In genomic region chr19:16021796-16022195, GRCh38 we compare ENCODE assay signal across 26 cellular contexts.
"Had no signal": no experiment of that assay in that cellular context is flagged by ENCODE, and none has a peak within 500 bp of the region (broad histone marks: within the 10 kb centered on the region; RNA-seq: fewer than 3 reads in every experiment).

No MANE protein-coding gene starts in this region.

- H3K9me3 ChIP-seq: adrenal gland, body of pancreas, colonic mucosa, esophagus squamous epithelium, gastroesophageal sphincter, heart right ventricle had no signal

- H3K27me3 ChIP-seq: adrenal gland, body of pancreas, colonic mucosa had no signal

- H3K36me3 ChIP-seq: adrenal gland, colonic mucosa, esophagus squamous epithelium, gastroesophageal sphincter, heart right ventricle had no signal

- DNase-seq: activated CD4-positive, alpha-beta T cell treated with anti-CD3 and anti-CD28 coated beads for 4 hours; activated CD4-positive, alpha-beta T cell treated with anti-CD3 and anti-CD28 coated beads, Interleukin-2, amount 10 ng/mL, durations not matched to agents 7 days and 5 days; activated CD4-positive, alpha-beta T cell treated with anti-CD3 and anti-CD28 coated beads, Interleukin-2, amount 50 U/mL, for 48 hours; activated CD4-positive, CD25-positive, alpha-beta regulatory T cell; activated CD4-positive, CD25-positive, alpha-beta regulatory T cell treated with anti-CD3 and anti-CD28 coated beads, Interleukin-2, amount 50 U/mL, for 72 hours; activated CD8-positive, alpha-beta memory T cell treated with anti-CD3 and anti-CD28 coated beads, Interleukin-2, amount 10 ng/mL, durations not matched to agents 7 days and 5 days; activated CD8-positive, alpha-beta memory T cell treated with anti-CD3 and anti-CD28 coated beads, Interleukin-2, amount 50 U/mL, for 4 hours; activated CD8-positive, alpha-beta T cell treated with anti-CD3 and anti-CD28 coated beads, Interleukin-2, amount 10 ng/mL, durations not matched to agents 7 days and 5 days; activated naive CD4-positive, alpha-beta T cell treated with anti-CD3 and anti-CD28 coated beads for 36 hours; activated naive CD8-positive, alpha-beta T cell treated with anti-CD3 and anti-CD28 coated beads for 36 hours; activated naive CD8-positive, alpha-beta T cell treated with anti-CD3 and anti-CD28 coated beads, Interleukin-2, amount 50 U/mL, for 24 hours; activated T-cell treated with anti-CD3 and anti-CD28 coated beads, Interleukin-2, amount 50 U/mL, for 72 hours; adrenal gland; amygdala; body of pancreas; caudate nucleus; colonic mucosa; effector CD8-positive, alpha-beta T cell; esophagus squamous epithelium; foreskin melanocyte; heart right ventricle; T-helper 1 cell; T-helper 17 cell; T1000 had no signal

- H3K27ac ChIP-seq: adrenal gland, body of pancreas, colonic mucosa, epithelial cell of prostate, esophagus squamous epithelium, gastroesophageal sphincter, heart right ventricle had no signal

- H3K4me1 ChIP-seq: adrenal gland, body of pancreas, colonic mucosa, esophagus squamous epithelium, gastroesophageal sphincter, heart right ventricle had no signal

- H3K4me3 ChIP-seq: adrenal gland, body of pancreas, colonic mucosa, esophagus squamous epithelium, gastroesophageal sphincter, heart right ventricle had no signal

- ATAC-seq: activated CD8-positive, alpha-beta memory T cell treated with anti-CD3 and anti-CD28 coated beads, Interleukin-2, amount 10 ng/mL, durations not matched to agents 7 days and 5 days; activated CD8-positive, alpha-beta T cell treated with anti-CD3 and anti-CD28 coated beads, Interleukin-2, amount 10 ng/mL, durations not matched to agents 7 days and 5 days; activated naive CD8-positive, alpha-beta T cell treated with anti-CD3 and anti-CD28 coated beads, Interleukin-2, amount 50 U/mL, for 24 hours; activated T-cell treated with anti-CD3 and anti-CD28 coated beads, Interleukin-2, amount 50 U/mL, for 72 hours; body of pancreas; gastroesophageal sphincter; heart right ventricle; T-helper 17 cell had no signal
